ENCODE assay signal across 9 cellular contexts in the genomic region with DNA sequence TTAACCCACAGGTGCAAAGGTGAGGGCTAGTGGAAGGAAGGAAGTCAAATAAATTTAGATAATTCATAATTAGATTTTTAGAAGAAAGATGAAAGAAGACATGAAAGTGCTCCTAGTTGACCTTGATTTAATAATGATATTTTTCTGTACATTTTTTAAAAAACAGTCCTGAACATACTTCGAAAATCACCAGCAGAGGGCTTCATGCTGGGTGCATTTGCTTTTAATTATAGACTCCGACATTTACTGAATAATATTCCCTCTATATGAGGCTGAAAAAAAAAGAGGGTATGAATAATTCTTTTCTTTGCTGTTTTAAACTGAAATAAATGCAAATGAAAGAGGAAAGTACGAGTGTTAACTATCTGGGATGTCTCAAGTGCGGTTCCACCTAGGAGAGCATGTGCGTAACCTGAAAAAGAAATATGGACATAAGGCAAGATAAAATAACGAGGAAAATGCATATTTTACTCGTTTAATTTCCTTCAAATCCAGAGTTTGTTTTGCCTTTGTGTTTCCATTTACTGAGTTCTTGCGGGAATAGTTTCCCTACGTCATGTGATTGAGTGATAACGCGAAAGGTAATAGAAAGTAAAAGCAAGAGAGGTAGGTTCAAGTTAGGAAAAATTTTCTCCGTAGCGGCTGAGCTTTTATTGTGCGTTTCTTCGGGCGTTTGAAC. TPM values are rescaled to one million over a fixed set of nuclear protein-coding genes. Genes with fewer than 3 reads are reported as not detected.
DNase-seq lines count a peak whose midpoint lies in the region; ATAC-seq, FAIRE-seq and TF ChIP-seq lines count a peak whose summit lies in the region.
"Had no signal": no experiment of that assay in that cellular context is flagged by ENCODE, and none has a peak within 500 bp of the region (broad histone marks: within the 10 kb centered on the region; RNA-seq: fewer than 3 reads in every experiment).

No MANE protein-coding gene starts in this region.

- intact Hi-C loops in ascending aorta (cut with DNase I) (loop anchor here (2.0 kb wide), 1 partner anchor 1207 kb away; no protein-coding TSS in a partner anchor), lower lobe of right lung (cut with DNase I) (no loop called here)

- H3K9me3 ChIP-seq in HUES48 (ENCODE audit: control insufficient read depth, insufficient read depth, low read length) (no peaks in the 10 kb centered on the region; the same call in 1 of the 2 replicates), ascending aorta (no peaks in the 10 kb centered on the region), lower lobe of right lung (no peaks in the 10 kb centered on the region)

- no peak for TF ChIP-seq CTCF in ascending aorta (IDR thresholded peaks at IDR 0.05)
- no peak for TF ChIP-seq CTCF in lower lobe of right lung (IDR thresholded peaks at IDR 0.05)

- ATAC-seq in GM21390 (IDR thresholded peaks at IDR 0.05; ENCODE audit: unreplicated experiment) (peak; percentile 47), lower lobe of right lung (peak in 1 of 2 donors; percentile 61)

- H3K27me3 ChIP-seq in HUES48 (ENCODE audit: control insufficient read depth, insufficient read depth, low read length), result peaks cover 70% of the 10 kb centered on the region
- peaks cover 8% of the 10 kb centered on the region for H3K27me3 ChIP-seq in ascending aorta
- H3K27me3 ChIP-seq in lower lobe of right lung (ENCODE audit: low read depth), result peaks cover 43% of the 10 kb centered on the region

- FAIRE-seq in H54 (lab: Jason Lieb, UNC), result no peak

- no peak for TF ChIP-seq POLR2A in H54 (IDR thresholded peaks at IDR 0.05; ENCODE audit: low read depth, low read length)

- DNase-seq in NCI-H1105 treated with DMSO at 0.1 percent for 48 hours (lab: John Stamatoyannopoulos, UW), result peak; percentile 43
- DNase-seq in NCI-H1105 (lab: John Stamatoyannopoulos, UW), result no peak
- no peak for DNase-seq in ascending aorta (ENCODE audit: low spot score in 2 of 2)
- DNase-seq in lower lobe of right lung, result no peak
- DNase-seq in H54 (ENCODE audit: insufficient read length, low spot score), result no peak
- DNase-seq in NCI-H2081 (lab: John Stamatoyannopoulos, UW), result no peak

- H3K36me3 ChIP-seq in HUES48 (ENCODE audit: control insufficient read depth, insufficient read depth, low read length) (no peaks in the 10 kb centered on the region), ascending aorta (no peaks in the 10 kb centered on the region), lower lobe of right lung (no peaks in the 10 kb centered on the region)

- no peak overlapping the region for H3K9ac ChIP-seq in HUES48 (ENCODE audit: low read depth, low read length)

- peak overlapping the region; percentile 59 for H3K4me3 ChIP-seq in HUES48 (ENCODE audit: low read depth, low read length)
- H3K4me3 ChIP-seq in ascending aorta, result peak overlapping the region; percentile 26 to 45
- H3K4me3 ChIP-seq in lower lobe of right lung, result peak overlapping the region; percentile 54

- H3K4me1 ChIP-seq in HUES48 (ENCODE audit: control insufficient read depth, insufficient read depth, low read length), result peaks cover 11% of the 10 kb centered on the region
- H3K4me1 ChIP-seq in ascending aorta, result peaks cover 0 to 5% of the 10 kb centered on the region in 2 donors
- H3K4me1 ChIP-seq in lower lobe of right lung, result peaks cover 9% of the 10 kb centered on the region

- H3K27ac ChIP-seq in HUES48 (ENCODE audit: low read depth, low read length), result no peak overlapping the region
- no peak overlapping the region for H3K27ac ChIP-seq in ascending aorta
- H3K27ac ChIP-seq in lower lobe of right lung, result no peak overlapping the region

RNA-seq across cellular contexts. Expression of gene TFAP2B, which starts 3.1 kb away (rescaled TPM):
- total RNA-seq in ascending aorta, result not detected
- total RNA-seq in lower lobe of right lung, result not detected
- total RNA-seq: Daoy had no signal
